In genomic region chr2:174554514-174555119, GRCh38 we compare ENCODE assay signal across 16 cellular contexts. TPM values are rescaled to one million over a fixed set of nuclear protein-coding genes. Genes with fewer than 3 reads are reported as not detected.
DNase-seq lines count a peak whose midpoint lies in the region; ATAC-seq and TF ChIP-seq lines count a peak whose summit lies in the region.
"Had no signal": no experiment of that assay in that cellular context is flagged by ENCODE, and none has a peak within 500 bp of the region (broad histone marks: within the 10 kb centered on the region; RNA-seq: fewer than 3 reads in every experiment).

No MANE protein-coding gene starts in this region.

- H2BK12ac ChIP-seq in H9 (ENCODE audit: insufficient read length, low read depth, low read length), result no peak overlapping the region

- H3K36me3 ChIP-seq in OCI-LY3 (replicated peaks; ENCODE audit: low read depth, low read length) (peaks cover 4% of the 10 kb centered on the region), colonic mucosa (no peaks in the 10 kb centered on the region), endodermal cell (ENCODE audit: control insufficient read depth, insufficient read depth, low read length) (no peaks in the 10 kb centered on the region)
- H3K36me3 ChIP-seq: SJCRH30 had no signal

- no peak overlapping the region for H3K18ac ChIP-seq in H9 (ENCODE audit: insufficient read length, low read depth, low read length)

- no peak overlapping the region for H3K56ac ChIP-seq in H9 (ENCODE audit: insufficient read length, low read depth, low read length)

- DNase-seq in activated T-cell treated with anti-CD3 and anti-CD28 coated beads, Interleukin-2, amount 50 U/mL, for 72 hours, result no peak
- no peak for DNase-seq in activated T-cell treated with anti-CD3 and anti-CD28 coated beads, Interleukin-2, amount 50 U/mL, for 1 hour
- DNase-seq in colonic mucosa (peak; percentile 49), H9 (no peak), endodermal cell (no peak), medulla oblongata (ENCODE audit: extremely low spot score) (no peak)
- DNase-seq: activated CD8-positive, alpha-beta memory T cell treated with anti-CD3 and anti-CD28 coated beads, Interleukin-2, amount 50 U/mL, for 4 hours; dorsolateral prefrontal cortex; NCI-H2081 treated with DMSO at 0.1 percent for 48 hours; NK-92 treated with Interleukin-12 subunit alpha and Interleukin-12 subunit beta, amount 100 ng/mL, for 24 hours; nucleus accumbens had no signal

- H3K9me3 ChIP-seq in OCI-LY3 (ENCODE audit: insufficient read depth, low read length) (no peaks in the 10 kb centered on the region), colonic mucosa (no peaks in the 10 kb centered on the region), H9 (ENCODE audit: control insufficient read depth, low read depth, low read length) (no peaks in the 10 kb centered on the region), endodermal cell (ENCODE audit: control insufficient read depth, low read length) (peaks cover 6% of the 10 kb centered on the region)

- peak overlapping the region; percentile 8 to 24 for H3K4me3 Mint-ChIP-seq in activated T-cell treated with anti-CD3 and anti-CD28 coated beads, Interleukin-2, amount 50 U/mL, for 72 hours
- H3K4me3 Mint-ChIP-seq in stimulated activated memory B cell treated with anti-CD40 and anti-IgM and Interleukin-4, amounts not matched to agents 10 μg/mL and 1 μg/mL and 100 μg/mL, for 72 hours, result no peak overlapping the region
- H3K4me3 Mint-ChIP-seq in H9 (no peak overlapping the region), endodermal cell (no peak overlapping the region)

- H4K20me1 ChIP-seq in OCI-LY3 (ENCODE audit: insufficient read depth, low read length) (no peaks in the 10 kb centered on the region), H9 (ENCODE audit: control insufficient read depth, insufficient read depth, insufficient read length) (no peaks in the 10 kb centered on the region)

- peaks cover 43% of the 10 kb centered on the region for H3K4me1 ChIP-seq in OCI-LY3 (ENCODE audit: low read length)
- no peaks in the 10 kb centered on the region for H3K4me1 ChIP-seq in colonic mucosa
- H3K4me1 ChIP-seq in H9 (ENCODE audit: insufficient read depth, low read length), result no peaks in the 10 kb centered on the region
- no peaks in the 10 kb centered on the region for H3K4me1 ChIP-seq in endodermal cell (ENCODE audit: control insufficient read depth, insufficient read depth, low read length)

- H3K9ac ChIP-seq in OCI-LY3 (ENCODE audit: low read length), result peak overlapping the region; percentile 76
- H3K9ac ChIP-seq in colonic mucosa (ENCODE audit: low read depth in 2 of 2, low read length in 2 of 2), result no peak overlapping the region
- H3K9ac ChIP-seq in H9 (ENCODE audit: extremely low read depth, insufficient read length, low read length), result no peak overlapping the region
- no peak overlapping the region for H3K9ac ChIP-seq in endodermal cell (ENCODE audit: extremely low read depth, low read length, poor library complexity, severe bottlenecking)

- no peaks in the 10 kb centered on the region for H3K79me1 ChIP-seq in H9 (ENCODE audit: insufficient read depth, low read depth, low read length, poor library complexity, severe bottlenecking)

- no peaks in the 10 kb centered on the region for H3K27me3 Mint-ChIP-seq in activated T-cell treated with anti-CD3 and anti-CD28 coated beads, Interleukin-2, amount 50 U/mL, for 72 hours (ENCODE audit: low read depth)
- H3K27me3 Mint-ChIP-seq in stimulated activated memory B cell treated with anti-CD40 and anti-IgM and Interleukin-4, amounts not matched to agents 10 μg/mL and 1 μg/mL and 100 μg/mL, for 72 hours, result no peaks in the 10 kb centered on the region
- no peaks in the 10 kb centered on the region; the same call in none of the 2 replicates for H3K27me3 Mint-ChIP-seq in H9 (ENCODE audit: low read depth)
- H3K27me3 Mint-ChIP-seq in endodermal cell (ENCODE audit: insufficient read depth), result no peaks in the 10 kb centered on the region

- H3K14ac ChIP-seq in H9 (ENCODE audit: insufficient read depth, low read length), result no peak overlapping the region

- intact Hi-C loops in colonic mucosa (cut with DNase I), result no loop called here

- H4K91ac ChIP-seq in H9 (ENCODE audit: insufficient read length, low read depth, low read length), result no peak overlapping the region

- H3K23ac ChIP-seq in H9 (ENCODE audit: insufficient read length, low read depth, low read length), result no peak overlapping the region

- H3K23me2 ChIP-seq in H9 (ENCODE audit: insufficient read length, low read depth, low read length, poor library complexity, severe bottlenecking), result no peaks in the 10 kb centered on the region

- H3K27me3 ChIP-seq in OCI-LY3 (ENCODE audit: low read depth, low read length) (no peaks in the 10 kb centered on the region), colonic mucosa (no peaks in the 10 kb centered on the region), H9 (ENCODE audit: insufficient read depth, low read length) (no peaks in the 10 kb centered on the region), endodermal cell (ENCODE audit: control insufficient read depth, insufficient read depth, low read length, poor library complexity, severe bottlenecking) (no peaks in the 10 kb centered on the region)
- H3K27me3 ChIP-seq: dorsolateral prefrontal cortex, SJCRH30 had no signal

- no peaks in the 10 kb centered on the region for H3K79me2 ChIP-seq in OCI-LY3 (ENCODE audit: low read length)
- no peaks in the 10 kb centered on the region for H3K79me2 ChIP-seq in H9 (ENCODE audit: insufficient read depth, low read length)

- no peak overlapping the region for H3T11ph ChIP-seq in H9 (ENCODE audit: low read length)

- no CpG with 5 or more reads among the region's 4 CpGs for WGBS in H9 (ENCODE audit: extremely low coverage, insufficient read length, low lambda C conversion rate)
- WGBS in endodermal cell (ENCODE audit: insufficient coverage in 1 of 2, insufficient read length in 1 of 2), 2 experiments, result 93 to 95% methylated on average over 4 of the region's 4 CpGs

- H3K4me3 ChIP-seq in OCI-LY3 (ENCODE audit: low read length), result peak overlapping the region; percentile 60
- H3K4me3 ChIP-seq in colonic mucosa, result no peak overlapping the region
- no peak overlapping the region for H3K4me3 ChIP-seq in endodermal cell (ENCODE audit: low read length)
- H3K4me3 ChIP-seq: dorsolateral prefrontal cortex, lung, SJCRH30, skin epidermis had no signal

- H3K4me2 ChIP-seq in OCI-LY3 (ENCODE audit: low read length), result peak overlapping the region; percentile 80
- H3K4me2 ChIP-seq in H9 (ENCODE audit: insufficient read depth, insufficient read length, low read length), result no peak overlapping the region

- no peak overlapping the region for H2BK15ac ChIP-seq in H9 (ENCODE audit: low read depth, low read length)

- no peak overlapping the region for H4K5ac ChIP-seq in H9 (ENCODE audit: insufficient read length, low read depth, low read length)

- no peak overlapping the region for H2AK5ac ChIP-seq in H9 (ENCODE audit: insufficient read length, low read length)

- peak overlapping the region; percentile 96 for H3K27ac ChIP-seq in OCI-LY3 (ENCODE audit: low read length)
- H3K27ac ChIP-seq in colonic mucosa, result peak overlapping the region; percentile 52
- no peak overlapping the region for H3K27ac ChIP-seq in H9 (ENCODE audit: insufficient read length, low read depth, low read length)
- H3K27ac ChIP-seq in endodermal cell (ENCODE audit: low read depth, low read length), result no peak overlapping the region
- H3K27ac ChIP-seq: dorsolateral prefrontal cortex, SJCRH30 had no signal

- no peak overlapping the region for H2BK5ac ChIP-seq in H9 (ENCODE audit: insufficient read length, low read length)

- ATAC-seq in activated T-cell treated with anti-CD3 and anti-CD28 coated beads, Interleukin-2, amount 50 U/mL, for 72 hours (replicated peaks in 1 of 2), result peak; percentile 32 to 33
- ATAC-seq in stimulated activated memory B cell treated with anti-CD40 and anti-IgM and Interleukin-4, amounts not matched to agents 10 μg/mL and 1 μg/mL and 100 μg/mL, for 72 hours, result peak; percentile 60

- no peak overlapping the region for H3K4ac ChIP-seq in H9 (ENCODE audit: low read depth, low read length)

- no peak for TF ChIP-seq CTCF in OCI-LY3 (IDR thresholded peaks at IDR 0.05; ENCODE audit: low read depth, low read length)
- TF ChIP-seq CTCF in colonic mucosa (IDR thresholded peaks at IDR 0.05), result no peak
- TF ChIP-seq CTCF in H9 (conservative IDR thresholded peaks at IDR 0.05), result no peak
- TF ChIP-seq CTCF in endodermal cell (conservative IDR thresholded peaks at IDR 0.05), result no peak

- peaks cover 40% of the 10 kb centered on the region for H3K4me1 Mint-ChIP-seq in activated T-cell treated with anti-CD3 and anti-CD28 coated beads, Interleukin-2, amount 50 U/mL, for 72 hours (ENCODE audit: low read depth)
- peaks cover 29% of the 10 kb centered on the region for H3K4me1 Mint-ChIP-seq in stimulated activated memory B cell treated with anti-CD40 and anti-IgM and Interleukin-4, amounts not matched to agents 10 μg/mL and 1 μg/mL and 100 μg/mL, for 72 hours
- peaks cover 0 to 2% of the 10 kb centered on the region in 2 experiments; a peak in 1 of 4 replicates for H3K4me1 Mint-ChIP-seq in H9
- no peaks in the 10 kb centered on the region for H3K4me1 Mint-ChIP-seq in endodermal cell

- peak overlapping the region; percentile 30 for H3K27ac Mint-ChIP-seq in activated T-cell treated with anti-CD3 and anti-CD28 coated beads, Interleukin-2, amount 50 U/mL, for 72 hours
- peak overlapping the region; percentile 81 for H3K27ac Mint-ChIP-seq in stimulated activated memory B cell treated with anti-CD40 and anti-IgM and Interleukin-4, amounts not matched to agents 10 μg/mL and 1 μg/mL and 100 μg/mL, for 72 hours
- H3K27ac Mint-ChIP-seq in H9 (no peak overlapping the region), endodermal cell (no peak overlapping the region)

- no peak overlapping the region for H2BK120ac ChIP-seq in H9 (ENCODE audit: low read depth, low read length, poor library complexity, severe bottlenecking)

- H3K9me3 Mint-ChIP-seq in activated T-cell treated with anti-CD3 and anti-CD28 coated beads, Interleukin-2, amount 50 U/mL, for 72 hours, result no peaks in the 10 kb centered on the region
- H3K9me3 Mint-ChIP-seq in stimulated activated memory B cell treated with anti-CD40 and anti-IgM and Interleukin-4, amounts not matched to agents 10 μg/mL and 1 μg/mL and 100 μg/mL, for 72 hours, result no peaks in the 10 kb centered on the region
- H3K9me3 Mint-ChIP-seq in H9 (peaks cover 6 to 11% of the 10 kb centered on the region in 2 experiments), endodermal cell (peaks cover 17% of the 10 kb centered on the region)

- H3K36me3 Mint-ChIP-seq in activated T-cell treated with anti-CD3 and anti-CD28 coated beads, Interleukin-2, amount 50 U/mL, for 72 hours (ENCODE audit: insufficient read depth in 2 of 2), result no peaks in the 10 kb centered on the region
- no peaks in the 10 kb centered on the region for H3K36me3 Mint-ChIP-seq in stimulated activated memory B cell treated with anti-CD40 and anti-IgM and Interleukin-4, amounts not matched to agents 10 μg/mL and 1 μg/mL and 100 μg/mL, for 72 hours
- H3K36me3 Mint-ChIP-seq in H9 (ENCODE audit: insufficient read depth in 1 of 3, low read depth in 3 of 3), result peaks cover 2 to 7% (median 4%) of the 10 kb centered on the region in 3 experiments; a peak in 4 of 7 replicates
- peaks cover 2% of the 10 kb centered on the region for H3K36me3 Mint-ChIP-seq in endodermal cell (ENCODE audit: low read depth)

- H2BK20ac ChIP-seq in H9 (ENCODE audit: low read depth, low read length, poor library complexity, severe bottlenecking), result no peak overlapping the region

- no peak overlapping the region for H4K8ac ChIP-seq in H9 (replicated peaks; ENCODE audit: insufficient read length, low read depth, low read length)

- H2AFZ ChIP-seq in OCI-LY3 (ENCODE audit: low read depth, low read length), result no peak overlapping the region
- H2AFZ ChIP-seq in H9 (ENCODE audit: low read length), result no peak overlapping the region

RNA-seq across cellular contexts. Expression of gene WIPF1, which starts 43.0 kb away (rescaled TPM):
- 100 to 1,000 TPM; 198 to 237 TPM for total RNA-seq in activated T-cell treated with anti-CD3 and anti-CD28 coated beads, Interleukin-2, amount 50 U/mL, for 72 hours
- 10 to 100 TPM in 1 of 2 donors, 1 to 10 TPM in 1; 6.7 to 21.4 TPM for total RNA-seq in colonic mucosa
- total RNA-seq in H9 (2021), result 5.1 and 6.2 TPM in 2 replicates
- total RNA-seq in endodermal cell, result 10 to 100 TPM; 21.5 to 28.5 TPM
- 23.5 TPM for polyA plus RNA-seq in endodermal cell (2013, experiment 1 of 2)
- 24.8 TPM for polyA plus RNA-seq in endodermal cell (2013, experiment 2 of 2)

Comparison
In these comparisons a context has a peak if more than half of its experiments do, and no peak if none do; other contexts are left out.
1. H3K27ac Mint-ChIP-seq: peak in activated T-cell treated with anti-CD3 and anti-CD28 coated beads, Interleukin-2, amount 50 U/mL, for 72 hours (single experiment) and stimulated activated memory B cell treated with anti-CD40 and anti-IgM and Interleukin-4, amounts not matched to agents 10 μg/mL and 1 μg/mL and 100 μg/mL, for 72 hours (single experiment); none in H9 (0 of 3) and endodermal cell (single experiment).
2. H3K4me3 Mint-ChIP-seq: peak in activated T-cell treated with anti-CD3 and anti-CD28 coated beads, Interleukin-2, amount 50 U/mL, for 72 hours (2 of 2); none in stimulated activated memory B cell treated with anti-CD40 and anti-IgM and Interleukin-4, amounts not matched to agents 10 μg/mL and 1 μg/mL and 100 μg/mL, for 72 hours (single experiment), H9 (0 of 2) and endodermal cell (single experiment).
3. H3K27ac ChIP-seq: peak in OCI-LY3 (single experiment) and colonic mucosa (single experiment); none in H9 (single experiment) and endodermal cell (single experiment).
4. RNA of gene WIPF1, which starts 43.0 kb away (total RNA-seq): 198 to 237 TPM in activated T-cell treated with anti-CD3 and anti-CD28 coated beads, Interleukin-2, amount 50 U/mL, for 72 hours; 21.5 to 28.5 TPM in endodermal cell, 6.7 to 21.4 TPM in colonic mucosa and 5.1 to 6.2 TPM in H9; every median in the first group is over 4 times any median in the second.